Comparison of ENCODE assay signal across 11 cellular contexts in genomic region chr2:26067186-26067974, GRCh38. TPM values are rescaled to one million over a fixed set of nuclear protein-coding genes. Genes with fewer than 3 reads are reported as not detected.
DNase-seq lines count a peak whose midpoint lies in the region; ATAC-seq and TF ChIP-seq lines count a peak whose summit lies in the region.
"Had no signal": no experiment of that assay in that cellular context is flagged by ENCODE, and none has a peak within 500 bp of the region (broad histone marks: within the 10 kb centered on the region; RNA-seq: fewer than 3 reads in every experiment).

No MANE protein-coding gene starts in this region.

- peaks cover 31% of the 10 kb centered on the region for H3K36me3 Mint-ChIP-seq in CD4-positive, alpha-beta T cell (ENCODE audit: low read depth)
- peaks cover 22% of the 10 kb centered on the region for H3K36me3 Mint-ChIP-seq in activated CD8-positive, alpha-beta T cell treated with anti-CD3 and anti-CD28 coated beads for 36 hours (ENCODE audit: low read depth)
- H3K36me3 Mint-ChIP-seq in natural killer cell, result no peaks in the 10 kb centered on the region

- H3K9me3 ChIP-seq in CD4-positive, alpha-beta T cell (ENCODE audit: control insufficient read depth, low read length), result no peaks in the 10 kb centered on the region

- no peak for TF ChIP-seq CTCF in CD4-positive, alpha-beta T cell (IDR thresholded peaks at IDR 0.05)
- TF ChIP-seq CTCF in HL-60 (IDR thresholded peaks at IDR 0.05; ENCODE audit: insufficient read depth, low read length), result no peak
- TF ChIP-seq CTCF in activated CD8-positive, alpha-beta T cell treated with anti-CD3 and anti-CD28 coated beads for 36 hours (IDR thresholded peaks at IDR 0.05), result no peak
- no peak for TF ChIP-seq CTCF in natural killer cell (IDR thresholded peaks at IDR 0.05)

- no peak for DNase-seq in CD4-positive, alpha-beta T cell
- no peak for DNase-seq in HL-60 (ENCODE audit: low read depth in 1 of 2, low spot score in 1 of 2)
- no peak for DNase-seq in activated CD8-positive, alpha-beta T cell treated with anti-CD3 and anti-CD28 coated beads for 36 hours
- no peak for DNase-seq in natural killer cell
- no peak for DNase-seq in NCI-H2107 (lab: John Stamatoyannopoulos, UW)
- DNase-seq in DMS 273 treated with DMSO at 0.1 percent for 48 hours (lab: John Stamatoyannopoulos, UW), result no peak
- DNase-seq: stimulated activated CD4-positive, alpha-beta T cell treated with anti-CD3 and anti-CD28 coated beads, Interleukin-4, amount 100 ng/mL, for 4 hours; T1000 had no signal

- no peaks in the 10 kb centered on the region for H3K27me3 ChIP-seq in CD4-positive, alpha-beta T cell (ENCODE audit: control insufficient read depth, insufficient read depth, low read length)
- H3K27me3 ChIP-seq in HL-60 (ENCODE audit: insufficient read depth, poor library complexity, severe bottlenecking), result no peaks in the 10 kb centered on the region

- intact Hi-C loops in CD4-positive, alpha-beta T cell (cut with DNase I, micrococcal nuclease), result no loop called here
- intact Hi-C loops in activated CD8-positive, alpha-beta T cell treated with anti-CD3 and anti-CD28 coated beads for 36 hours (cut with micrococcal nuclease), result loop anchor here (5.0 kb wide), 1 partner anchor 35 kb away; the partner anchor contains the start of gene RAB10
- intact Hi-C loops in natural killer cell (cut with micrococcal nuclease), result no loop called here

- POLR2A ChIA-PET in CD4-positive, alpha-beta T cell (lab: Charles Lee), result no interaction called here
- POLR2A ChIA-PET in activated CD8-positive, alpha-beta T cell treated with anti-CD3 and anti-CD28 coated beads for 36 hours (lab: Charles Lee), result interaction anchor here (1.4 to 1.8 kb wide), 3 partner anchors 10 to 33 kb away, joined by 3 to 12 read pairs (median 6); partner anchors contain the start of gene RAB10

- CTCF ChIA-PET in CD4-positive, alpha-beta T cell (lab: Charles Lee), result no interaction called here
- CTCF ChIA-PET in activated CD8-positive, alpha-beta T cell treated with anti-CD3 and anti-CD28 coated beads for 36 hours (lab: Charles Lee), result interaction anchor here (1.7 to 2.1 kb wide), 3 partner anchors 11 to 18 kb away, joined by 4 to 6 read pairs (median 6); no protein-coding TSS in a partner anchor

- peak overlapping the region; percentile 59 for H3K27ac Mint-ChIP-seq in CD4-positive, alpha-beta T cell
- peak overlapping the region; percentile 89 for H3K27ac Mint-ChIP-seq in activated CD8-positive, alpha-beta T cell treated with anti-CD3 and anti-CD28 coated beads for 36 hours
- H3K27ac Mint-ChIP-seq in natural killer cell, result peak overlapping the region; percentile 61 to 86
- H3K27ac Mint-ChIP-seq: mesothelial cell of epicardium had no signal

- no peak overlapping the region for H3K4me3 ChIP-seq in HL-60 (replicated peaks; ENCODE audit: insufficient read depth, low read length)

- H3K27me3 Mint-ChIP-seq in CD4-positive, alpha-beta T cell, result no peaks in the 10 kb centered on the region
- H3K27me3 Mint-ChIP-seq in activated CD8-positive, alpha-beta T cell treated with anti-CD3 and anti-CD28 coated beads for 36 hours, result no peaks in the 10 kb centered on the region
- H3K27me3 Mint-ChIP-seq in natural killer cell (ENCODE audit: low read depth in 2 of 2), result no peaks in the 10 kb centered on the region

- no peak overlapping the region for H3K27ac ChIP-seq in CD4-positive, alpha-beta T cell (ENCODE audit: low read depth, low read length)
- peak overlapping the region; percentile 48 for H3K27ac ChIP-seq in HL-60 (replicated peaks)

- no peaks in the 10 kb centered on the region for H3K9me3 Mint-ChIP-seq in CD4-positive, alpha-beta T cell
- peaks cover 4% of the 10 kb centered on the region for H3K9me3 Mint-ChIP-seq in activated CD8-positive, alpha-beta T cell treated with anti-CD3 and anti-CD28 coated beads for 36 hours
- H3K9me3 Mint-ChIP-seq in natural killer cell, result no peaks in the 10 kb centered on the region
- H3K9me3 Mint-ChIP-seq: mesothelial cell of epicardium had no signal

- ATAC-seq in CD4-positive, alpha-beta T cell (ENCODE audit: poor library complexity), result no peak
- no peak for ATAC-seq in activated CD8-positive, alpha-beta T cell treated with anti-CD3 and anti-CD28 coated beads for 36 hours
- ATAC-seq in natural killer cell, result no peak
- no peak for ATAC-seq in GM21723 (IDR thresholded peaks at IDR 0.05; ENCODE audit: unreplicated experiment)
- no peak for ATAC-seq in HG03457 (IDR thresholded peaks at IDR 0.05; ENCODE audit: unreplicated experiment)

- H3K4me3 Mint-ChIP-seq in CD4-positive, alpha-beta T cell, result no peak overlapping the region
- H3K4me3 Mint-ChIP-seq in activated CD8-positive, alpha-beta T cell treated with anti-CD3 and anti-CD28 coated beads for 36 hours, result no peak overlapping the region
- H3K4me3 Mint-ChIP-seq in natural killer cell, result peak overlapping the region; percentile 59
- H3K4me3 Mint-ChIP-seq: mesothelial cell of epicardium had no signal

- H3K4me1 Mint-ChIP-seq in CD4-positive, alpha-beta T cell (ENCODE audit: low read depth), result peaks cover 44% of the 10 kb centered on the region
- H3K4me1 Mint-ChIP-seq in activated CD8-positive, alpha-beta T cell treated with anti-CD3 and anti-CD28 coated beads for 36 hours (ENCODE audit: low read depth), result peaks cover 39% of the 10 kb centered on the region
- peaks cover 45% of the 10 kb centered on the region in 2 donors for H3K4me1 Mint-ChIP-seq in natural killer cell

RNA-seq across cellular contexts. Expression of gene RAB10, which starts 33.5 kb away (rescaled TPM):
- total RNA-seq in CD4-positive, alpha-beta T cell, result 10 to 100 TPM; 13.5 to 13.8 TPM
- total RNA-seq in activated CD8-positive, alpha-beta T cell treated with anti-CD3 and anti-CD28 coated beads for 36 hours, result 100 to 1,000 TPM in 1 of 2 experiments, 10 to 100 TPM in 1; 89.5 to 102 TPM
- total RNA-seq in natural killer cell, result 10 to 100 TPM; 35.8 to 44.2 (median 39.5) TPM
